ENCODE assay signal across 12 cellular contexts in genomic region chr7:151832656-151833055, GRCh38. TPM values are rescaled to one million over a fixed set of nuclear protein-coding genes. Genes with fewer than 3 reads are reported as not detected.
DNase-seq lines count a peak whose midpoint lies in the region; ATAC-seq and TF ChIP-seq lines count a peak whose summit lies in the region.
"Had no signal": no experiment of that assay in that cellular context is flagged by ENCODE, and none has a peak within 500 bp of the region (broad histone marks: within the 10 kb centered on the region; RNA-seq: fewer than 3 reads in every experiment).

No MANE protein-coding gene starts in this region.

- peaks cover 58% of the 10 kb centered on the region for H3K36me3 Mint-ChIP-seq in dendritic cell treated with granulocyte-macrophage colony-stimulating factor and Interleukin-4, amounts not matched to agents 40 ng/mL and 50 ng/mL, for 4 days (ENCODE audit: low read depth)
- no peaks in the 10 kb centered on the region for H3K36me3 Mint-ChIP-seq in progenitor cell of endocrine pancreas (ENCODE audit: insufficient read depth)

- CTCF ChIA-PET in mammary epithelial cell (lab: Charles Lee; ENCODE audit: low non-redundant PET) = no interaction called here

- intact Hi-C loops in Right ventricle myocardium superior (cut with DNase I) = no loop called here
- intact Hi-C loops in Right ventricle myocardium inferior (cut with DNase I) = no loop called here
- intact Hi-C loops in dendritic cell treated with granulocyte-macrophage colony-stimulating factor and Interleukin-4, amounts not matched to agents 40 ng/mL and 50 ng/mL, for 4 days (cut with micrococcal nuclease) = no loop called here
- intact Hi-C loops in mammary epithelial cell (cut with micrococcal nuclease) = no loop called here
- intact Hi-C loops in sciatic nerve (cut with DNase I) = no loop called here

- H3K27ac Mint-ChIP-seq in dendritic cell treated with granulocyte-macrophage colony-stimulating factor and Interleukin-4, amounts not matched to agents 40 ng/mL and 50 ng/mL, for 4 days = peak overlapping the region; percentile 34
- H3K27ac Mint-ChIP-seq in progenitor cell of endocrine pancreas = peak overlapping the region; percentile 50

- no peaks in the 10 kb centered on the region for H3K79me2 ChIP-seq in mammary epithelial cell (ENCODE audit: insufficient read depth, low read length)

- H3K4me1 Mint-ChIP-seq in dendritic cell treated with granulocyte-macrophage colony-stimulating factor and Interleukin-4, amounts not matched to agents 40 ng/mL and 50 ng/mL, for 4 days (ENCODE audit: low read depth) = peaks cover 82% of the 10 kb centered on the region
- peaks cover 9% of the 10 kb centered on the region for H3K4me1 Mint-ChIP-seq in progenitor cell of endocrine pancreas (ENCODE audit: low read depth)

- no peak overlapping the region for H3K4me3 ChIP-seq in mammary epithelial cell (replicated peaks in 1 of 3; ENCODE audit: insufficient read depth in 1 of 3, low read depth in 2 of 3, low read length in 3 of 3)
- H3K4me3 ChIP-seq: GM23248 had no signal

- no peak overlapping the region for H3K27ac ChIP-seq in mammary epithelial cell (ENCODE audit: insufficient read depth, low read depth, low read length)
- H3K27ac ChIP-seq: 22Rv1, GM23248, HL-60 had no signal

- no peak overlapping the region for H2AFZ ChIP-seq in mammary epithelial cell (ENCODE audit: low read depth, low read length)
- H2AFZ ChIP-seq: GM23248 had no signal

- H3K4me3 Mint-ChIP-seq in dendritic cell treated with granulocyte-macrophage colony-stimulating factor and Interleukin-4, amounts not matched to agents 40 ng/mL and 50 ng/mL, for 4 days = no peak overlapping the region
- no peak overlapping the region for H3K4me3 Mint-ChIP-seq in progenitor cell of endocrine pancreas (ENCODE audit: low read depth)
- H3K4me3 Mint-ChIP-seq: CD14-positive monocyte had no signal

- no peaks in the 10 kb centered on the region for H3K27me3 Mint-ChIP-seq in dendritic cell treated with granulocyte-macrophage colony-stimulating factor and Interleukin-4, amounts not matched to agents 40 ng/mL and 50 ng/mL, for 4 days
- peaks cover 44% of the 10 kb centered on the region for H3K27me3 Mint-ChIP-seq in progenitor cell of endocrine pancreas

- dilution Hi-C loops in mammary epithelial cell (cut with HindIII; ENCODE audit: low sequenced_read_pairs) = no loop called here

- no peaks in the 10 kb centered on the region for H3K36me3 ChIP-seq in mammary epithelial cell (ENCODE audit: insufficient read depth, low read length)

- H4K20me1 ChIP-seq in mammary epithelial cell (ENCODE audit: insufficient read depth, low read length) = no peaks in the 10 kb centered on the region

- no peak for TF ChIP-seq CTCF in progenitor cell of endocrine pancreas (IDR thresholded peaks at IDR 0.05; ENCODE audit: unreplicated experiment)
- no peak for TF ChIP-seq CTCF in mammary epithelial cell (conservative IDR thresholded peaks at IDR 0.05 in 1 of 2, IDR thresholded peaks at IDR 0.05 in 1 of 2; ENCODE audit: extremely low read depth in 1 of 2, insufficient read depth in 1 of 2, low read depth in 1 of 2, low read length in 2 of 2)

- H3K9me3 ChIP-seq in mammary epithelial cell (replicated peaks; ENCODE audit: insufficient read depth, low read length) = no peaks in the 10 kb centered on the region

- no peaks in the 10 kb centered on the region for H3K4me1 ChIP-seq in mammary epithelial cell (ENCODE audit: insufficient read depth, low read length)

- in situ Hi-C loops in mammary epithelial cell (cut with MboI; ENCODE audit: low sequenced_read_pairs in 2 of 2) = no loop called here

- ATAC-seq in Right ventricle myocardium superior (ENCODE audit: poor library complexity) (no peak), Right ventricle myocardium inferior (no peak), HG02885 (IDR thresholded peaks at IDR 0.05; ENCODE audit: poor library complexity, unreplicated experiment) (no peak), sciatic nerve (no peak)

- DNase-seq in Right ventricle myocardium superior = peak; percentile 15
- DNase-seq in Right ventricle myocardium inferior (ENCODE audit: missing footprints) = no peak
- DNase-seq in progenitor cell of endocrine pancreas (ENCODE audit: low spot score, unreplicated experiment) = no peak
- no peak for DNase-seq in mammary epithelial cell
- DNase-seq in sciatic nerve (ENCODE audit: low spot score) = no peak
- DNase-seq: DMS53, GM23248 had no signal

- WGBS in mammary epithelial cell (ENCODE audit: low coverage, missing lambda C conversion rate) = 85% methylated on average over 11 of the region's 11 CpGs

- no peak overlapping the region for H3K9ac ChIP-seq in mammary epithelial cell (ENCODE audit: insufficient read depth, low read length)
- H3K9ac ChIP-seq: GM23248 had no signal

- H3K9me3 Mint-ChIP-seq in dendritic cell treated with granulocyte-macrophage colony-stimulating factor and Interleukin-4, amounts not matched to agents 40 ng/mL and 50 ng/mL, for 4 days = no peaks in the 10 kb centered on the region
- no peaks in the 10 kb centered on the region for H3K9me3 Mint-ChIP-seq in progenitor cell of endocrine pancreas (ENCODE audit: low read depth)

- BruUV-seq in mammary epithelial cell (replicated peaks; lab: Mats Ljungman, UMichigan) = no TSS peak

- no peak overlapping the region for H3K4me2 ChIP-seq in mammary epithelial cell (ENCODE audit: insufficient read depth, low read depth, low read length)

- H3K27me3 ChIP-seq in mammary epithelial cell (ENCODE audit: insufficient read depth, low read length) = peaks cover 2% of the 10 kb centered on the region

RNA-seq across cellular contexts. Expression of gene PRKAG2, which starts 44.3 kb away (rescaled TPM):
- total RNA-seq in Right ventricle myocardium superior (120 TPM), Right ventricle myocardium inferior (122 TPM), progenitor cell of endocrine pancreas (20.6 and 23.4 TPM in 2 replicates), mammary epithelial cell (10 to 100 TPM; 30.3 to 37.1 TPM), sciatic nerve (31.5 TPM)
- 30.2 TPM for polyA plus RNA-seq in mammary epithelial cell
- 30.7 TPM for polyA minus RNA-seq in mammary epithelial cell
